10 cellular contexts compared by ENCODE assay signal in genomic region chr11:9982796-9983579, GRCh38.
DNase-seq lines count a peak whose midpoint lies in the region; TF ChIP-seq lines count a peak whose summit lies in the region.
"Had no signal": no experiment of that assay in that cellular context is flagged by ENCODE, and none has a peak within 500 bp of the region (broad histone marks: within the 10 kb centered on the region; RNA-seq: fewer than 3 reads in every experiment).

No MANE protein-coding gene starts in this region.

- peaks cover 22 to 47% (median 31%) of the 10 kb centered on the region in 3 donors for H3K36me3 Mint-ChIP-seq in CD8-positive, alpha-beta memory T cell

- no peak for TF ChIP-seq EP300 in stomach (IDR thresholded peaks at IDR 0.05)

- peak; percentile 41 for DNase-seq in NCI-H748 (lab: John Stamatoyannopoulos, UW; ENCODE audit: unreplicated experiment)
- no peak for DNase-seq in NCI-H748 treated with DMSO at 0.1 percent for 48 hours (lab: John Stamatoyannopoulos, UW)
- peak; percentile 63 for DNase-seq in WERI-Rb-1
- DNase-seq in glomerular visceral epithelial cell (ENCODE audit: extremely low spot score), result peak; percentile 40
- peak; percentile 41 for DNase-seq in stomach
- no peak for DNase-seq in activated CD8-positive, alpha-beta memory T cell treated with anti-CD3 and anti-CD28 coated beads for 24 hours
- no peak for DNase-seq in stimulated activated CD4-positive, alpha-beta T cell treated with anti-CD3 and anti-CD28 coated beads, Interleukin-2, amount 100 ng/mL, for 24 hours
- DNase-seq in CD8-positive, alpha-beta memory T cell, result no peak
- DNase-seq: T-helper 1 cell had no signal

- H3K36me3 ChIP-seq in WERI-Rb-1 (no peaks in the 10 kb centered on the region; the same call in 1 of the 2 replicates), stomach (peaks cover 0 to 28% (median 18%) of the 10 kb centered on the region in 4 donors)
- no peaks in the 10 kb centered on the region for H3K36me3 ChIP-seq in CD8-positive, alpha-beta memory T cell (ENCODE audit: insufficient read depth, low read length)

- no peaks in the 10 kb centered on the region for H3K27me3 ChIP-seq in WERI-Rb-1 (ENCODE audit: insufficient read depth, low read depth, severe bottlenecking)
- no peaks in the 10 kb centered on the region for H3K27me3 ChIP-seq in stomach
- no peaks in the 10 kb centered on the region for H3K27me3 ChIP-seq in CD8-positive, alpha-beta memory T cell (ENCODE audit: insufficient read depth, low read length, poor library complexity, severe bottlenecking)

- WGBS in stomach, 5 donors, result 85 to 93% (median 89%) methylated on average over 16 of the region's 16 CpGs

- no peak overlapping the region for H3K4me3 ChIP-seq in WERI-Rb-1 (ENCODE audit: low read depth, low read length)
- H3K4me3 ChIP-seq in stomach, result no peak overlapping the region
- H3K4me3 ChIP-seq in CD8-positive, alpha-beta memory T cell (ENCODE audit: low read length), result no peak overlapping the region

- H3K27me3 Mint-ChIP-seq in CD8-positive, alpha-beta memory T cell, result no peaks in the 10 kb centered on the region
- H3K27me3 Mint-ChIP-seq: central memory CD8-positive, alpha-beta T cell had no signal

- POLR2A ChIA-PET in CD8-positive, alpha-beta memory T cell (lab: Charles Lee), result no interaction called here

- no peak overlapping the region for H3K4me3 Mint-ChIP-seq in CD8-positive, alpha-beta memory T cell
- H3K4me3 Mint-ChIP-seq: central memory CD8-positive, alpha-beta T cell had no signal

- TF ChIP-seq CTCF in WERI-Rb-1 (IDR thresholded peaks at IDR 0.05; ENCODE audit: low read depth, low read length) (no peak), stomach (IDR thresholded peaks at IDR 0.05) (no peak)

- intact Hi-C loops in stomach (cut with DNase I; ENCODE audit: low total_unique reads), result no loop called here

- H3K4me1 ChIP-seq in stomach, result peaks cover 0 to 2% (median 0%) of the 10 kb centered on the region in 4 donors
- no peaks in the 10 kb centered on the region for H3K4me1 ChIP-seq in CD8-positive, alpha-beta memory T cell (ENCODE audit: insufficient read depth, low read length)

- no peaks in the 10 kb centered on the region for H3K9me3 ChIP-seq in WERI-Rb-1 (ENCODE audit: severe bottlenecking)
- no peaks in the 10 kb centered on the region for H3K9me3 ChIP-seq in stomach
- no peaks in the 10 kb centered on the region for H3K9me3 ChIP-seq in CD8-positive, alpha-beta memory T cell (ENCODE audit: low read length)

- CTCF ChIA-PET in CD8-positive, alpha-beta memory T cell (lab: Charles Lee), result no interaction called here

- H3K4me1 Mint-ChIP-seq in CD8-positive, alpha-beta memory T cell, result no peaks in the 10 kb centered on the region

- no peaks in the 10 kb centered on the region for H3K9me3 Mint-ChIP-seq in CD8-positive, alpha-beta memory T cell
- H3K9me3 Mint-ChIP-seq: central memory CD8-positive, alpha-beta T cell had no signal

- TF ChIP-seq POLR2A in stomach (IDR thresholded peaks at IDR 0.05), result no peak

- no peak overlapping the region for H3K27ac Mint-ChIP-seq in CD8-positive, alpha-beta memory T cell

- H3K27ac ChIP-seq in WERI-Rb-1 (peak overlapping the region; percentile 39), stomach (no peak overlapping the region)
- H3K27ac ChIP-seq in CD8-positive, alpha-beta memory T cell (ENCODE audit: low read depth, low read length), result no peak overlapping the region

Comparison
In these comparisons a context has a peak if more than half of its experiments do, and no peak if none do; other contexts are left out.
1. DNase-seq: peak in NCI-H748 (single experiment), WERI-Rb-1 (single experiment), glomerular visceral epithelial cell (single experiment) and stomach (single experiment); none in NCI-H748 treated with DMSO at 0.1 percent for 48 hours (single experiment), activated CD8-positive, alpha-beta memory T cell treated with anti-CD3 and anti-CD28 coated beads for 24 hours (single experiment), stimulated activated CD4-positive, alpha-beta T cell treated with anti-CD3 and anti-CD28 coated beads, Interleukin-2, amount 100 ng/mL, for 24 hours (0 of 2) and CD8-positive, alpha-beta memory T cell (0 of 5).